ENCODE assay signal across 18 cellular contexts in genomic region chr13:27634231-27634630, GRCh38.
"Had no signal": no experiment of that assay in that cellular context is flagged by ENCODE, and none has a peak within 500 bp of the region (broad histone marks: within the 10 kb centered on the region; RNA-seq: fewer than 3 reads in every experiment).

No MANE protein-coding gene starts in this region.

- H3K27ac ChIP-seq: ascending aorta, cardiac muscle cell, transverse colon, VCaP had no signal

- H3K36me3 ChIP-seq: ascending aorta, cardiac muscle cell, transverse colon had no signal

- H3K4me3 ChIP-seq: ascending aorta, cardiac muscle cell, lung, mucosa of descending colon, transverse colon had no signal

- H3K9me3 ChIP-seq: ascending aorta, mucosa of descending colon, transverse colon had no signal

- H3K27me3 ChIP-seq: ascending aorta, cardiac muscle cell, transverse colon had no signal

- H3K27ac Mint-ChIP-seq: activated CD8-positive, alpha-beta T cell treated with anti-CD3 and anti-CD28 coated beads for 36 hours; activated naive CD8-positive, alpha-beta T cell treated with anti-CD3 and anti-CD28 coated beads, Interleukin-2, amount 50 U/mL, for 24 hours had no signal

- H3K27me3 Mint-ChIP-seq: activated CD8-positive, alpha-beta T cell treated with anti-CD3 and anti-CD28 coated beads for 36 hours; activated naive CD8-positive, alpha-beta T cell treated with anti-CD3 and anti-CD28 coated beads, Interleukin-2, amount 50 U/mL, for 24 hours; naive thymus-derived CD8-positive, alpha-beta T cell; stimulated activated naive B cell treated with anti-CD40 and anti-IgM and Interleukin-4, amounts not matched to agents 10 μg/mL and 1 μg/mL and 100 μg/mL, for 72 hours; T-cell had no signal

- H3K4me3 Mint-ChIP-seq: activated CD8-positive, alpha-beta T cell treated with anti-CD3 and anti-CD28 coated beads for 36 hours; activated naive CD8-positive, alpha-beta T cell treated with anti-CD3 and anti-CD28 coated beads, Interleukin-2, amount 50 U/mL, for 24 hours; naive thymus-derived CD8-positive, alpha-beta T cell; stimulated activated naive B cell treated with anti-CD40 and anti-IgM and Interleukin-4, amounts not matched to agents 10 μg/mL and 1 μg/mL and 100 μg/mL, for 72 hours; T-cell had no signal

- H3K9me3 Mint-ChIP-seq: activated CD8-positive, alpha-beta T cell treated with anti-CD3 and anti-CD28 coated beads for 36 hours; activated naive CD8-positive, alpha-beta T cell treated with anti-CD3 and anti-CD28 coated beads, Interleukin-2, amount 50 U/mL, for 24 hours; naive thymus-derived CD8-positive, alpha-beta T cell; stimulated activated naive B cell treated with anti-CD40 and anti-IgM and Interleukin-4, amounts not matched to agents 10 μg/mL and 1 μg/mL and 100 μg/mL, for 72 hours; T-cell had no signal

- ATAC-seq: activated CD8-positive, alpha-beta T cell treated with anti-CD3 and anti-CD28 coated beads for 36 hours; activated naive CD8-positive, alpha-beta T cell treated with anti-CD3 and anti-CD28 coated beads, Interleukin-2, amount 50 U/mL, for 24 hours; left cardiac atrium; naive thymus-derived CD8-positive, alpha-beta T cell; right cardiac atrium; T-cell had no signal

- DNase-seq: activated CD4-positive, alpha-beta T cell treated with anti-CD3 and anti-CD28 coated beads for 4 hours; activated CD8-positive, alpha-beta memory T cell treated with anti-CD3 and anti-CD28 coated beads, Interleukin-2, amount 50 U/mL, for 4 hours; activated CD8-positive, alpha-beta T cell treated with anti-CD3 and anti-CD28 coated beads for 36 hours; activated naive CD8-positive, alpha-beta T cell treated with anti-CD3 and anti-CD28 coated beads, Interleukin-2, amount 50 U/mL, for 24 hours; hypothalamus; left cardiac atrium; mucosa of descending colon; naive thymus-derived CD8-positive, alpha-beta T cell; right cardiac atrium; stimulated activated CD4-positive, alpha-beta T cell treated with anti-CD3 and anti-CD28 coated beads, Interleukin-2, amount 100 ng/mL, for 24 hours; stimulated activated naive B cell treated with anti-CD40 and anti-IgM and Interleukin-4, amounts not matched to agents 10 μg/mL and 1 μg/mL and 100 μg/mL, for 72 hours; T-cell; T1000; transverse colon had no signal
